In the genomic region with DNA sequence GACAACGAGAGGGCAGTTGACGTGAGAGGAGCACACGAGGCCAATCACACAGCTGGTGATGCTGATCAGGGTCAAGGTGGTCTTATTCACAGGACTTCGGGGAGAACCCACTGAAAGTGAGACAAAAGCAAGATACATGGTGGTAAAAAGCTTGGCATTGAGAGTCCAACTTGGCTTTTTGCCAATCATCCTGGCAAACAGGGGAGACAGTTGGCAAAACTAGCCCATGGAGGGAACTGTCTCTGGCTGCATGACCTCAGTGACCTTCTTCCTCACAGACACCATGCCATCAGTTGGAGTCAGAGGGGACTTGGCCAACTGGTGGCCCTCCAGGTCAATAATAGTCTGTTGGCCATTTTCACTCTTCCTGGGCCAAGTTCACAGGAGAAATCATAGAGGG, we compare ENCODE assay signal across 23 cellular contexts.
A peak's percentile ranks its signal among the peaks of the same experiment; 100 is the strongest.
DNase-seq lines count a peak whose midpoint lies in the region; ATAC-seq, FAIRE-seq and TF ChIP-seq lines count a peak whose summit lies in the region.
"Had no signal": no experiment of that assay in that cellular context is flagged by ENCODE, and none has a peak within 500 bp of the region (broad histone marks: within the 10 kb centered on the region; RNA-seq: fewer than 3 reads in every experiment).

No MANE protein-coding gene starts in this region.

- no peak for FAIRE-seq in H1 (lab: Jason Lieb, UNC)
- FAIRE-seq: A549, G401.6, GM12891, GM19239, HTR-8/SVneo had no signal

- no peak for TF ChIP-seq POLR2A in H1 (IDR thresholded peaks at IDR 0.05; ENCODE audit: control extremely low read depth in 1 of 2, low read depth in 2 of 2, low read length in 2 of 2)

- no peak for TF ChIP-seq RAD21 in H1 (IDR thresholded peaks at IDR 0.05 in 1 of 2, conservative IDR thresholded peaks at IDR 0.05 in 1 of 2; ENCODE audit: low read depth in 2 of 2, low read length in 2 of 2)

- H3K4me1 ChIP-seq in H1 (replicated peaks in 1 of 4; ENCODE audit: control insufficient read depth in 3 of 4, insufficient read depth in 4 of 4, low read length in 3 of 4) = peaks cover 0 to 3% (median 0%) of the 10 kb centered on the region in 4 experiments; a peak in 1 of 7 replicates
- H3K4me1 ChIP-seq: A549 had no signal

- no peak for ATAC-seq in GM21447 (IDR thresholded peaks at IDR 0.05; ENCODE audit: unreplicated experiment)
- ATAC-seq: A549 had no signal

- no peak overlapping the region for H2AFZ ChIP-seq in H1 (ENCODE audit: low read length)
- H2AFZ ChIP-seq: GM23338 had no signal

- no peak overlapping the region for H3K23ac ChIP-seq in H1 (ENCODE audit: insufficient read length)

- H2BK15ac ChIP-seq in H1 (ENCODE audit: low read length) = no peak overlapping the region

- CTCF ChIA-PET in H1 (lab: Charles Lee; ENCODE audit: partially characterized antibody) = interaction anchor here (0.7 kb wide), 2 partner anchors 9 to 26 kb away, joined by 3 to 4 read pairs; no protein-coding TSS in a partner anchor

- peak; percentile 9 for DNase-seq in DMS 273 (lab: John Stamatoyannopoulos, UW; ENCODE audit: unreplicated experiment)
- no peak for DNase-seq in DMS 273 treated with DMSO at 0.1 percent for 48 hours (lab: John Stamatoyannopoulos, UW)
- peak; percentile 3 for DNase-seq in COR-L47 (lab: John Stamatoyannopoulos, UW)
- DNase-seq in NCI-H1092 (lab: John Stamatoyannopoulos, UW) = peak; percentile 7
- DNase-seq in H1 (ENCODE audit: low read depth in 1 of 2, low spot score in 2 of 2) = no peak
- DNase-seq in globus pallidus (ENCODE audit: low spot score) = no peak
- DNase-seq in NK-92 treated with Interleukin-12 subunit alpha and Interleukin-12 subunit beta, amount 100 ng/mL, for 24 hours (lab: John Stamatoyannopoulos, UW) = no peak
- DNase-seq: AML-193; CD4-positive, alpha-beta T cell; DMS53; DND-41; EL; H7; IMR-90 had no signal

- no peak overlapping the region for H2BK120ac ChIP-seq in H1 (replicated peaks; ENCODE audit: low read depth, low read length)

- no peak overlapping the region for H3K4me2 ChIP-seq in H1 (ENCODE audit: insufficient read depth in 1 of 2, low read depth in 2 of 2, low read length in 2 of 2)
- H3K4me2 ChIP-seq: A549, GM23338 had no signal

- H3K9me3 ChIP-seq in H1 (ENCODE audit: insufficient read depth in 2 of 2, low read depth in 1 of 2, low read length in 1 of 2) = no peaks in the 10 kb centered on the region
- H3K9me3 ChIP-seq: A549 had no signal

- no peak overlapping the region for H3K18ac ChIP-seq in H1 (ENCODE audit: extremely low read depth, low read length)

- 91% methylated on average over 4 of the region's 4 CpGs; no CpG with 5 or more reads in 1 of the 2 experiments for WGBS in H1 (ENCODE audit: extremely low coverage in 1 of 2, insufficient coverage in 1 of 2, insufficient read length in 1 of 2, insufficient replicate concordance in 2 of 2, low coverage in 1 of 2, low lambda C conversion rate in 2 of 2, missing lambda C conversion rate in 1 of 2), 2 experiments

- H3K4me3 ChIP-seq in H1 (ENCODE audit: extremely low read depth in 1 of 4, insufficient read depth in 2 of 4, low read depth in 3 of 4, low read length in 4 of 4) = no peak overlapping the region
- H3K4me3 ChIP-seq: A549, GM23338 had no signal

- no peak overlapping the region for H3K56ac ChIP-seq in H1 (replicated peaks; ENCODE audit: insufficient read length, low read depth, low read length)

- no peak overlapping the region for H4K8ac ChIP-seq in H1 (ENCODE audit: extremely low read depth, insufficient read depth, low read length)

- H2BK5ac ChIP-seq in H1 (ENCODE audit: low read depth, low read length) = no peak overlapping the region

- H3K27ac ChIP-seq in H1 (ENCODE audit: low read depth, low read length) = no peak overlapping the region
- H3K27ac ChIP-seq: 22Rv1, A549, C4-2B had no signal

- no peak overlapping the region for H4K91ac ChIP-seq in H1 (replicated peaks; ENCODE audit: insufficient read length, low read length)

- no peaks in the 10 kb centered on the region for H3K36me3 ChIP-seq in H1 (ENCODE audit: control insufficient read depth in 2 of 4, insufficient read depth in 4 of 4, low read length in 3 of 4)

- no peak overlapping the region for H2BK20ac ChIP-seq in H1 (ENCODE audit: low read length)

- no peak overlapping the region for H3K14ac ChIP-seq in H1 (ENCODE audit: insufficient read length)

- H4K5ac ChIP-seq in H1 (ENCODE audit: insufficient read length, low read depth, low read length) = no peak overlapping the region

- H2BK12ac ChIP-seq in H1 (ENCODE audit: low read depth, low read length) = peak overlapping the region; percentile 23; the same call in 1 of the 2 replicates

- POLR2A ChIA-PET in H1 (lab: Charles Lee; ENCODE audit: partially characterized antibody) = no interaction called here

- H2AK5ac ChIP-seq in H1 (ENCODE audit: low read depth, low read length) = peak overlapping the region; percentile 92

- no peak for TF ChIP-seq EP300 in H1 (IDR thresholded peaks at IDR 0.05; ENCODE audit: borderline replicate concordance in 1 of 2, low read depth in 2 of 2, low read length in 2 of 2)

- no peak overlapping the region for H3K4ac ChIP-seq in H1 (replicated peaks; ENCODE audit: insufficient read length, low read depth, low read length)

- no peaks in the 10 kb centered on the region for H3K23me2 ChIP-seq in H1 (ENCODE audit: low read depth, low read length)

- no peak overlapping the region for H3K9ac ChIP-seq in H1 (replicated peaks in 1 of 4; ENCODE audit: extremely low read depth in 1 of 4, low read depth in 3 of 4, low read length in 3 of 4)

- no peaks in the 10 kb centered on the region for H3K79me2 ChIP-seq in H1 (ENCODE audit: control insufficient read depth in 1 of 2, insufficient read depth in 2 of 2, low read length in 2 of 2)

- TF ChIP-seq CTCF in H1 (IDR thresholded peaks at IDR 0.05; ENCODE audit: control extremely low read depth in 1 of 3, insufficient read depth in 1 of 3, low read depth in 1 of 3, low read length in 3 of 3) = no peak

- no peaks in the 10 kb centered on the region for H3K79me1 ChIP-seq in H1 (ENCODE audit: low read depth, low read length)

- H3K27me3 ChIP-seq in H1 (replicated peaks in 1 of 4; ENCODE audit: control insufficient read depth in 3 of 4, extremely low read depth in 1 of 4, insufficient read depth in 3 of 4, low read length in 3 of 4) = no peaks in the 10 kb centered on the region

- H4K20me1 ChIP-seq in H1 (replicated peaks in 1 of 2; ENCODE audit: control insufficient read depth in 1 of 2, insufficient read depth in 2 of 2, low read length in 2 of 2) = no peaks in the 10 kb centered on the region

TF ChIP-seq in H1, 55 proteins besides CTCF, POLR2A, EP300 and RAD21:
- TF ChIP-seq JUN (IDR thresholded peaks at IDR 0.05; ENCODE audit: low read depth, low read length) = no peak
- TF ChIP-seq RFX5 (IDR thresholded peaks at IDR 0.05; ENCODE audit: borderline replicate concordance, low read depth, low read length) = no peak
- TF ChIP-seq TBP (IDR thresholded peaks at IDR 0.05; ENCODE audit: low read depth, low read length) = no peak
- TF ChIP-seq FOSL1 (IDR thresholded peaks at IDR 0.05; ENCODE audit: insufficient read depth, low read depth, low read length) = no peak
- no peak for TF ChIP-seq SUZ12 (IDR thresholded peaks at IDR 0.05; ENCODE audit: low read length)
- no peak for TF ChIP-seq KDM4A (IDR thresholded peaks at IDR 0.05; ENCODE audit: low read depth, low read length, severe bottlenecking)
- no peak for TF ChIP-seq JUND (IDR thresholded peaks at IDR 0.05; ENCODE audit: low read length)
- no peak for TF ChIP-seq GTF2F1 (IDR thresholded peaks at IDR 0.05; ENCODE audit: borderline replicate concordance, low read depth, low read length)
- TF ChIP-seq HDAC2 (IDR thresholded peaks at IDR 0.05; ENCODE audit: borderline replicate concordance in 1 of 2, low read depth in 2 of 2, low read length in 2 of 2) = no peak
- TF ChIP-seq, protein P1, sequence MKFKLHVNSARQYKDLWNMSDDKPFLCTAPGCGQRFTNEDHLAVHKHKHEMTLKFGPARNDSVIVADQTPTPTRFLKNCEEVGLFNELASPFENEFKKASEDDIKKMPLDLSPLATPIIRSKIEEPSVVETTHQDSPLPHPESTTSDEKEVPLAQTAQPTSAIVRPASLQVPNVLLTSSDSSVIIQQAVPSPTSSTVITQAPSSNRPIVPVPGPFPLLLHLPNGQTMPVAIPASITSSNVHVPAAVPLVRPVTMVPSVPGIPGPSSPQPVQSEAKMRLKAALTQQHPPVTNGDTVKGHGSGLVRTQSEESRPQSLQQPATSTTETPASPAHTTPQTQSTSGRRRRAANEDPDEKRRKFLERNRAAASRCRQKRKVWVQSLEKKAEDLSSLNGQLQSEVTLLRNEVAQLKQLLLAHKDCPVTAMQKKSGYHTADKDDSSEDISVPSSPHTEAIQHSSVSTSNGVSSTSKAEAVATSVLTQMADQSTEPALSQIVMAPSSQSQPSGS (IDR thresholded peaks at IDR 0.05; ENCODE audit: low read length) = no peak
- TF ChIP-seq, protein P2, sequence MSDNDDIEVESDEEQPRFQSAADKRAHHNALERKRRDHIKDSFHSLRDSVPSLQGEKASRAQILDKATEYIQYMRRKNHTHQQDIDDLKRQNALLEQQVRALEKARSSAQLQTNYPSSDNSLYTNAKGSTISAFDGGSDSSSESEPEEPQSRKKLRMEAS (IDR thresholded peaks at IDR 0.05) = no peak
- no peak for TF ChIP-seq POU5F1 (IDR thresholded peaks at IDR 0.05; ENCODE audit: low read depth, low read length)
- no peak for TF ChIP-seq KDM1A (IDR thresholded peaks at IDR 0.05; ENCODE audit: borderline replicate concordance, low read length)
- no peak for TF ChIP-seq TEAD4 (IDR thresholded peaks at IDR 0.05; ENCODE audit: low read depth, low read length)
- TF ChIP-seq ZNF274 (IDR thresholded peaks at IDR 0.05; ENCODE audit: borderline replicate concordance, extremely low read depth, low read length) = no peak
- no peak for TF ChIP-seq TAF7 (optimal IDR thresholded peaks at IDR 0.05; ENCODE audit: borderline replicate concordance, low read depth, low read length)
- no peak for TF ChIP-seq ASH2L (IDR thresholded peaks at IDR 0.05; ENCODE audit: low read length)
TF ChIP-seq in H1: peak in this region for 0.

Comparison
In these comparisons a context has a peak if more than half of its experiments do, and no peak if none do; other contexts are left out.
1. DNase-seq: peak in DMS 273 (single experiment), COR-L47 (single experiment) and NCI-H1092 (single experiment); none in DMS 273 treated with DMSO at 0.1 percent for 48 hours (single experiment), H1 (0 of 2), globus pallidus (single experiment) and NK-92 treated with Interleukin-12 subunit alpha and Interleukin-12 subunit beta, amount 100 ng/mL, for 24 hours (single experiment).